Comparison of ENCODE assay signal across 11 cellular contexts in genomic region chr7:101171442-101171837, GRCh38. TPM values are rescaled to one million over a fixed set of nuclear protein-coding genes. Genes with fewer than 3 reads are reported as not detected.
DNase-seq lines count a peak whose midpoint lies in the region; ATAC-seq, FAIRE-seq and TF ChIP-seq lines count a peak whose summit lies in the region.
"Had no signal": no experiment of that assay in that cellular context is flagged by ENCODE, and none has a peak within 500 bp of the region (broad histone marks: within the 10 kb centered on the region; RNA-seq: fewer than 3 reads in every experiment).

No MANE protein-coding gene starts in this region.

- no peaks in the 10 kb centered on the region for H3K79me2 ChIP-seq in keratinocyte (ENCODE audit: control insufficient read depth, insufficient read depth, low read length)

- POLR2A ChIA-PET in WTC11 (lab: Charles Lee), result interaction anchor here (0.9 to 2.0 kb wide), 3 partner anchors 11 to 29 kb away, joined by 3 to 15 read pairs (median 4); no protein-coding TSS in a partner anchor

- TF ChIP-seq CTCF in AG10803 (conservative IDR thresholded peaks at IDR 0.05; ENCODE audit: low read length), result peak; percentile 39
- TF ChIP-seq CTCF in GM10266 (IDR thresholded peaks at IDR 0.05; ENCODE audit: control insufficient read depth, insufficient read depth, low read depth, missing control alignments), result peak; percentile 14
- no peak for TF ChIP-seq CTCF in WTC11 (IDR thresholded peaks at IDR 0.05)
- TF ChIP-seq CTCF in keratinocyte (optimal IDR thresholded peaks at IDR 0.05 in 1 of 3, IDR thresholded peaks at IDR 0.05 in 1 of 3, conservative IDR thresholded peaks at IDR 0.05 in 1 of 3; ENCODE audit: extremely low read depth in 1 of 3, insufficient read depth in 2 of 3, low read length in 3 of 3), result peak in 2 of 3 experiments; percentile 8 to 28

- H3K9ac ChIP-seq in keratinocyte (ENCODE audit: control insufficient read depth, extremely low read depth, insufficient read depth, low read length), result no peak overlapping the region

- no peak overlapping the region for H3K27ac Mint-ChIP-seq in WTC11

- H3K4me2 ChIP-seq in keratinocyte (ENCODE audit: control insufficient read depth, extremely low read depth, insufficient read depth, low read depth, low read length), result no peak overlapping the region

- ATAC-seq in WTC11 (no peak), GM21723 (IDR thresholded peaks at IDR 0.05; ENCODE audit: unreplicated experiment) (no peak), left lobe of liver (no peak)
- ATAC-seq: right cardiac atrium, Right ventricle myocardium inferior had no signal

- peaks cover 33% of the 10 kb centered on the region for H3K4me1 ChIP-seq in keratinocyte (ENCODE audit: control insufficient read depth, extremely low read depth, insufficient read depth, low read length)

- dilution Hi-C loops in keratinocyte (cut with MboI; ENCODE audit: extremely low pct_ligation_motif_present, low sequenced_read_pairs), result no loop called here

- DNase-seq in AG10803 (ENCODE audit: low read depth) (no peak), GM10266 (ENCODE audit: extremely low spot score) (no peak), WTC11 (ENCODE audit: low spot score) (no peak), keratinocyte (ENCODE audit: low read depth, low spot score) (no peak), GM19238 (ENCODE audit: insufficient read length, low spot score) (no peak), left lobe of liver (ENCODE audit: low spot score) (no peak), CD1c-positive myeloid dendritic cell (ENCODE audit: extremely low spot score) (no peak)
- DNase-seq: islet precursor cell, right cardiac atrium had no signal

- H3K4me3 ChIP-seq in AG10803 (ENCODE audit: low read length) (no peak overlapping the region), keratinocyte (ENCODE audit: control insufficient read depth in 2 of 3, extremely low read depth in 1 of 3, insufficient read depth in 2 of 3, low read depth in 1 of 3, low read length in 3 of 3) (no peak overlapping the region)

- peaks cover 3% of the 10 kb centered on the region for H4K20me1 ChIP-seq in keratinocyte (ENCODE audit: control insufficient read depth, extremely low read depth, insufficient read depth, low read length)

- peak overlapping the region; percentile 74 for H3K4me3 Mint-ChIP-seq in WTC11

- H2AFZ ChIP-seq in keratinocyte (ENCODE audit: control insufficient read depth, low read length), result no peak overlapping the region

- no peaks in the 10 kb centered on the region for H3K9me1 ChIP-seq in keratinocyte (ENCODE audit: control insufficient read depth, extremely low read depth, insufficient read depth, low read length)

- FAIRE-seq in keratinocyte (lab: Jason Lieb, UNC), result no peak

- no peaks in the 10 kb centered on the region for H3K36me3 Mint-ChIP-seq in WTC11

- H3K27me3 Mint-ChIP-seq in WTC11 (ENCODE audit: low read depth), result peaks cover 98% of the 10 kb centered on the region

- peaks cover 96% of the 10 kb centered on the region for H3K27me3 ChIP-seq in keratinocyte (ENCODE audit: control insufficient read depth, extremely low read depth, insufficient read depth, low read length)

- CTCF ChIA-PET in WTC11 (lab: Charles Lee), result interaction anchor here (0.8 to 2.5 kb wide), 9 partner anchors 8 to 111 kb away, joined by 3 to 37 read pairs (median 9); partner anchors contain the start of gene AP1S1

- H3K27ac ChIP-seq in keratinocyte (ENCODE audit: control insufficient read depth, insufficient read depth, low read length), result no peak overlapping the region

- no peaks in the 10 kb centered on the region for H3K9me3 Mint-ChIP-seq in WTC11

- no peaks in the 10 kb centered on the region for H3K36me3 ChIP-seq in keratinocyte (ENCODE audit: control insufficient read depth in 2 of 2, extremely low read depth in 1 of 2, insufficient read depth in 2 of 2, low read length in 2 of 2)

- H3K9me3 ChIP-seq in keratinocyte (ENCODE audit: control insufficient read depth, low read depth, low read length), result no peaks in the 10 kb centered on the region

- H3K4me1 Mint-ChIP-seq in WTC11, result peaks cover 61% of the 10 kb centered on the region

TF ChIP-seq in WTC11, 78 proteins besides CTCF, POLR2A, EP300 and RAD21:
- TF ChIP-seq IRF2 (CRISPR knock-in tag; IDR thresholded peaks at IDR 0.05; ENCODE audit: borderline replicate concordance, low read depth), result no peak
- TF ChIP-seq AFF4 (CRISPR knock-in tag; IDR thresholded peaks at IDR 0.05; ENCODE audit: borderline replicate concordance), result no peak

RNA-seq across cellular contexts. Expression of gene VGF, which starts 6.1 kb away (rescaled TPM):
- total RNA-seq in WTC11 (2021), result 5.2 to 6.4 TPM (median 5.6 TPM) in 3 replicates
- polyA plus RNA-seq in keratinocyte, result 0.04 to 0.06 TPM in 2 of 3 replicates, not detected in the other
- 0.16 TPM for polyA plus RNA-seq in keratinocyte (2011; ENCODE audit: low read depth)
- 0.12 TPM in 1 of 2 replicates, not detected in the other for polyA plus RNA-seq in keratinocyte (2011; cell fraction: cytosol; rRNA removed)
- 0.13 TPM in 1 of 2 replicates, not detected in the other for polyA plus RNA-seq in keratinocyte (2011; cell fraction: nucleus; rRNA removed)
- 0.15 and 0.55 TPM in 2 replicates for polyA plus RNA-seq in keratinocyte (2012; ENCODE audit: low replicate concordance)
- polyA minus RNA-seq in keratinocyte, result not detected in 3 replicates
- not detected for polyA minus RNA-seq in keratinocyte (2011; cell fraction: cytosol; rRNA and poly(A)+ RNA removed)
- polyA minus RNA-seq in keratinocyte (2011; cell fraction: nucleus; rRNA and poly(A)+ RNA removed), result not detected in 2 replicates
- total RNA-seq in left lobe of liver, result not detected
- total RNA-seq: right cardiac atrium, Right ventricle myocardium inferior had no signal

RNA-seq across cellular contexts. Expression of gene NAT16, which starts 8.7 kb away (rescaled TPM):
- total RNA-seq in WTC11 (2021), result 0.32 to 0.62 TPM (median 0.39 TPM) in 3 replicates
- polyA plus RNA-seq in keratinocyte, result not detected in 3 replicates
- polyA plus RNA-seq in keratinocyte (2011; ENCODE audit: low read depth), result not detected
- not detected in 2 replicates for polyA plus RNA-seq in keratinocyte (2011; cell fraction: cytosol; rRNA removed)
- polyA plus RNA-seq in keratinocyte (2011; cell fraction: nucleus; rRNA removed), result not detected in 2 replicates
- polyA plus RNA-seq in keratinocyte (2012; ENCODE audit: low replicate concordance), result not detected in 2 replicates
- polyA minus RNA-seq in keratinocyte, result not detected in 3 replicates
- polyA minus RNA-seq in keratinocyte (2011; cell fraction: cytosol; rRNA and poly(A)+ RNA removed), result not detected
- not detected in 2 replicates for polyA minus RNA-seq in keratinocyte (2011; cell fraction: nucleus; rRNA and poly(A)+ RNA removed)
- total RNA-seq in left lobe of liver, result not detected
- total RNA-seq: right cardiac atrium, Right ventricle myocardium inferior had no signal
- polyA plus RNA-seq: right cardiac atrium had no signal

RNA-seq across cellular contexts. Expression of gene AP1S1, which starts 17.2 kb away (rescaled TPM):
- 60.7 to 80.0 TPM (median 78.2 TPM) in 3 replicates for total RNA-seq in WTC11 (2021)
- polyA plus RNA-seq in keratinocyte, result 279 to 310 TPM (median 289 TPM) in 3 replicates
- polyA plus RNA-seq in keratinocyte (2011; ENCODE audit: low read depth), result 177 TPM
- 272 and 352 TPM in 2 replicates for polyA plus RNA-seq in keratinocyte (2011; cell fraction: cytosol; rRNA removed)
- 191 and 237 TPM in 2 replicates for polyA plus RNA-seq in keratinocyte (2011; cell fraction: nucleus; rRNA removed)
- 194 and 251 TPM in 2 replicates for polyA plus RNA-seq in keratinocyte (2012; ENCODE audit: low replicate concordance)
- polyA minus RNA-seq in keratinocyte, result 89.4 to 186 TPM (median 148 TPM) in 3 replicates
- polyA minus RNA-seq in keratinocyte (2011; cell fraction: cytosol; rRNA and poly(A)+ RNA removed), result 164 TPM
- 32.7 and 46.5 TPM in 2 replicates for polyA minus RNA-seq in keratinocyte (2011; cell fraction: nucleus; rRNA and poly(A)+ RNA removed)
- total RNA-seq in left lobe of liver, result 26.8 TPM

RNA-seq across cellular contexts. Expression of gene MOGAT3, which starts 29.4 kb away (rescaled TPM):
- 0.81 to 0.92 TPM (median 0.82 TPM) in 3 replicates for total RNA-seq in WTC11 (2021)
- polyA plus RNA-seq in keratinocyte, result not detected in 3 replicates
- not detected for polyA plus RNA-seq in keratinocyte (2011; ENCODE audit: low read depth)
- not detected in 2 replicates for polyA plus RNA-seq in keratinocyte (2011; cell fraction: cytosol; rRNA removed)
- not detected in 2 replicates for polyA plus RNA-seq in keratinocyte (2011; cell fraction: nucleus; rRNA removed)
- not detected in 2 replicates for polyA plus RNA-seq in keratinocyte (2012; ENCODE audit: low replicate concordance)
- polyA minus RNA-seq in keratinocyte, result not detected in 3 replicates
- polyA minus RNA-seq in keratinocyte (2011; cell fraction: cytosol; rRNA and poly(A)+ RNA removed), result not detected
- not detected in 2 replicates for polyA minus RNA-seq in keratinocyte (2011; cell fraction: nucleus; rRNA and poly(A)+ RNA removed)
- total RNA-seq in left lobe of liver, result 12.0 TPM
- total RNA-seq: right cardiac atrium, Right ventricle myocardium inferior had no signal
- polyA plus RNA-seq: right cardiac atrium had no signal

RNA-seq across cellular contexts. Expression of gene SERPINE1, which starts 44.5 kb away (rescaled TPM):
- 1.1 to 2.6 TPM (median 2.2 TPM) in 3 replicates for total RNA-seq in WTC11 (2021)
- polyA plus RNA-seq in keratinocyte, result 522 to 820 TPM (median 808 TPM) in 3 replicates
- 34.7 TPM for polyA plus RNA-seq in keratinocyte (2011; ENCODE audit: low read depth)
- polyA plus RNA-seq in keratinocyte (2011; cell fraction: cytosol; rRNA removed), result 285 and 359 TPM in 2 replicates
- 835 and 1,052 TPM in 2 replicates for polyA plus RNA-seq in keratinocyte (2011; cell fraction: nucleus; rRNA removed)
- polyA plus RNA-seq in keratinocyte (2012; ENCODE audit: low replicate concordance), result 93.7 and 469 TPM in 2 replicates
- polyA minus RNA-seq in keratinocyte, result 678 to 1,056 TPM (median 837 TPM) in 3 replicates
- polyA minus RNA-seq in keratinocyte (2011; cell fraction: cytosol; rRNA and poly(A)+ RNA removed), result 628 TPM
- polyA minus RNA-seq in keratinocyte (2011; cell fraction: nucleus; rRNA and poly(A)+ RNA removed), result 723 and 866 TPM in 2 replicates
- total RNA-seq in left lobe of liver, result 27.5 TPM
